1 cellular context compared by ENCODE assay signal in the genomic region with DNA sequence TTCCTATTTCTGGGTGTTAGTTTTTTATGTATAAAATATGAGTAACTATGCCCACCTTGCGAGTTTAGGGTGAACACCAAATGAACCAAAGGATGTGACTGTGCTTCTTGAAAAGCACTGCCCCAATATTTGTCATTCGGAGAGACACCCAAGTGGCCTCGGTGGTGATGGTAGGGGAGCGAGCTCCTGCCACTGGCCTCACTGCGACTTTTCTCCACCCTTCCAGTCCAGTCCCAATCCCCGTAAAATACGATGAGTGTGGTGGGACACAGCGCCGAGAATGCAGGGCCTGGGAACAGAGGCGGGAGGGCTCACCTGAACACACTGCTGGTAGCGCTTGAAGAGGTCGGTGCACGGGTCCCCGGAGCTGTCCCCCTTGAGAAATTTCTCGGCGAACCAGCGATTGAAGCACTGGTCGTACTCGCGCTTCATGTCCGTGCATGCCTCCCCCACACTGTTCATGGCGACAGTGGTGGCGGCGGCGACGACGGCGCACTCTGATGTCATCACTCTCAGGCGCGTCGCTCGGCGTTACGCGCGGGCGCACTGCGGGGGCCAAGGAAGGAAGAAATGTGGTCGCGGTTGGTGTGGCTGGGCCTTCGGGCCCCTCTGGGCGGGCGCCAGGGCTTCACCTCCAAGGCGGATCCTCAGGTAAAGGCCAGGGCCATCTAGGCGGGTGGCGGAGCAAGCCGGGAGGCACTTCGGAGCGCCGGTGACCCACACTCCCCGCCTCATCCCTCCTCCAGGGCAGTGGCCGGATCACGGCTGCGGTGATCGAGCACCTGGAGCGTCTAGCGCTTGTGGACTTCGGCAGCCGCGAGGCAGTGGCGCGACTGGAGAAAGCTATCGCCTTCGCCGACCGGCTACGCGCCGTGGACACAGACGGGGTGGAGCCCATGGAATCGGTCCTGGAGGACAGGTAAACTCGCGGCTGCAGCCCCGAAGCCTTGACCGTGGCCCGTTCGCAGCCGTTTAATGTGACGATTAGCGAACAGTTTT.
TF ChIP-seq lines count a peak whose summit lies in the region.

A gene with protein sequence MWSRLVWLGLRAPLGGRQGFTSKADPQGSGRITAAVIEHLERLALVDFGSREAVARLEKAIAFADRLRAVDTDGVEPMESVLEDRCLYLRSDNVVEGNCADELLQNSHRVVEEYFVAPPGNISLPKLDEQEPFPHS (plus strand): TSS at position 534 of the 999 bp plus-strand sequence. CDS start 37 bp downstream, at position 571.
A gene (minus strand): TSS at position 474 of the 999 bp plus-strand sequence. CDS start 12 bp downstream, at position 462.

TF ChIP-seq in HepG2, 621 proteins besides CTCF, POLR2A, EP300 and RAD21 (continued from another document and continues in another):
- TF ChIP-seq, protein P1, sequence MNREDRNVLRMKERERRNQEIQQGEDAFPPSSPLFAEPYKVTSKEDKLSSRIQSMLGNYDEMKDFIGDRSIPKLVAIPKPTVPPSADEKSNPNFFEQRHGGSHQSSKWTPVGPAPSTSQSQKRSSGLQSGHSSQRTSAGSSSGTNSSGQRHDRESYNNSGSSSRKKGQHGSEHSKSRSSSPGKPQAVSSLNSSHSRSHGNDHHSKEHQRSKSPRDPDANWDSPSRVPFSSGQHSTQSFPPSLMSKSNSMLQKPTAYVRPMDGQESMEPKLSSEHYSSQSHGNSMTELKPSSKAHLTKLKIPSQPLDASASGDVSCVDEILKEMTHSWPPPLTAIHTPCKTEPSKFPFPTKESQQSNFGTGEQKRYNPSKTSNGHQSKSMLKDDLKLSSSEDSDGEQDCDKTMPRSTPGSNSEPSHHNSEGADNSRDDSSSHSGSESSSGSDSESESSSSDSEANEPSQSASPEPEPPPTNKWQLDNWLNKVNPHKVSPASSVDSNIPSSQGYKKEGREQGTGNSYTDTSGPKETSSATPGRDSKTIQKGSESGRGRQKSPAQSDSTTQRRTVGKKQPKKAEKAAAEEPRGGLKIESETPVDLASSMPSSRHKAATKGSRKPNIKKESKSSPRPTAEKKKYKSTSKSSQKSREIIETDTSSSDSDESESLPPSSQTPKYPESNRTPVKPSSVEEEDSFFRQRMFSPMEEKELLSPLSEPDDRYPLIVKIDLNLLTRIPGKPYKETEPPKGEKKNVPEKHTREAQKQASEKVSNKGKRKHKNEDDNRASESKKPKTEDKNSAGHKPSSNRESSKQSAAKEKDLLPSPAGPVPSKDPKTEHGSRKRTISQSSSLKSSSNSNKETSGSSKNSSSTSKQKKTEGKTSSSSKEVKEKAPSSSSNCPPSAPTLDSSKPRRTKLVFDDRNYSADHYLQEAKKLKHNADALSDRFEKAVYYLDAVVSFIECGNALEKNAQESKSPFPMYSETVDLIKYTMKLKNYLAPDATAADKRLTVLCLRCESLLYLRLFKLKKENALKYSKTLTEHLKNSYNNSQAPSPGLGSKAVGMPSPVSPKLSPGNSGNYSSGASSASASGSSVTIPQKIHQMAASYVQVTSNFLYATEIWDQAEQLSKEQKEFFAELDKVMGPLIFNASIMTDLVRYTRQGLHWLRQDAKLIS (CRISPR knock-in tag; IDR thresholded peaks at IDR 0.05): peak; percentile 87; the same call in 1 of the 2 replicates
- TF ChIP-seq TEAD2 (CRISPR knock-in tag; IDR thresholded peaks at IDR 0.05) (0 out of 2 replicates have a peak, but pooled peaks have one; percentile 19), ZNF605 (CRISPR knock-in tag; IDR thresholded peaks at IDR 0.05) (peak; percentile 92), SCMH1 (CRISPR knock-in tag; IDR thresholded peaks at IDR 0.05; ENCODE audit: borderline replicate concordance) (no peak), ZNF253 (CRISPR knock-in tag; IDR thresholded peaks at IDR 0.05; ENCODE audit: borderline replicate concordance) (no peak), ZNF598 (CRISPR knock-in tag; IDR thresholded peaks at IDR 0.05; ENCODE audit: borderline replicate concordance) (peak; percentile 98), FIP1L1 (IDR thresholded peaks at IDR 0.05; ENCODE audit: borderline replicate concordance, insufficient read depth, low read depth, low read length) (no peak), CCDC6 (CRISPR knock-in tag; IDR thresholded peaks at IDR 0.05) (peak; percentile 45; the same call in 1 of the 2 replicates), ZNF670 (CRISPR knock-in tag; IDR thresholded peaks at IDR 0.05; ENCODE audit: borderline replicate concordance) (0 out of 2 replicates have a peak, but pooled peaks have one; percentile 29), ZNF251 (CRISPR knock-in tag; IDR thresholded peaks at IDR 0.05) (0 out of 2 replicates have a peak, but pooled peaks have one; percentile 83), ZNF550 (CRISPR knock-in tag; IDR thresholded peaks at IDR 0.05; ENCODE audit: borderline replicate concordance) (no peak), NKX3-1 (CRISPR knock-in tag; IDR thresholded peaks at IDR 0.05) (peak; percentile 73; the same call in 1 of the 2 replicates)
- TF ChIP-seq, protein P2, sequence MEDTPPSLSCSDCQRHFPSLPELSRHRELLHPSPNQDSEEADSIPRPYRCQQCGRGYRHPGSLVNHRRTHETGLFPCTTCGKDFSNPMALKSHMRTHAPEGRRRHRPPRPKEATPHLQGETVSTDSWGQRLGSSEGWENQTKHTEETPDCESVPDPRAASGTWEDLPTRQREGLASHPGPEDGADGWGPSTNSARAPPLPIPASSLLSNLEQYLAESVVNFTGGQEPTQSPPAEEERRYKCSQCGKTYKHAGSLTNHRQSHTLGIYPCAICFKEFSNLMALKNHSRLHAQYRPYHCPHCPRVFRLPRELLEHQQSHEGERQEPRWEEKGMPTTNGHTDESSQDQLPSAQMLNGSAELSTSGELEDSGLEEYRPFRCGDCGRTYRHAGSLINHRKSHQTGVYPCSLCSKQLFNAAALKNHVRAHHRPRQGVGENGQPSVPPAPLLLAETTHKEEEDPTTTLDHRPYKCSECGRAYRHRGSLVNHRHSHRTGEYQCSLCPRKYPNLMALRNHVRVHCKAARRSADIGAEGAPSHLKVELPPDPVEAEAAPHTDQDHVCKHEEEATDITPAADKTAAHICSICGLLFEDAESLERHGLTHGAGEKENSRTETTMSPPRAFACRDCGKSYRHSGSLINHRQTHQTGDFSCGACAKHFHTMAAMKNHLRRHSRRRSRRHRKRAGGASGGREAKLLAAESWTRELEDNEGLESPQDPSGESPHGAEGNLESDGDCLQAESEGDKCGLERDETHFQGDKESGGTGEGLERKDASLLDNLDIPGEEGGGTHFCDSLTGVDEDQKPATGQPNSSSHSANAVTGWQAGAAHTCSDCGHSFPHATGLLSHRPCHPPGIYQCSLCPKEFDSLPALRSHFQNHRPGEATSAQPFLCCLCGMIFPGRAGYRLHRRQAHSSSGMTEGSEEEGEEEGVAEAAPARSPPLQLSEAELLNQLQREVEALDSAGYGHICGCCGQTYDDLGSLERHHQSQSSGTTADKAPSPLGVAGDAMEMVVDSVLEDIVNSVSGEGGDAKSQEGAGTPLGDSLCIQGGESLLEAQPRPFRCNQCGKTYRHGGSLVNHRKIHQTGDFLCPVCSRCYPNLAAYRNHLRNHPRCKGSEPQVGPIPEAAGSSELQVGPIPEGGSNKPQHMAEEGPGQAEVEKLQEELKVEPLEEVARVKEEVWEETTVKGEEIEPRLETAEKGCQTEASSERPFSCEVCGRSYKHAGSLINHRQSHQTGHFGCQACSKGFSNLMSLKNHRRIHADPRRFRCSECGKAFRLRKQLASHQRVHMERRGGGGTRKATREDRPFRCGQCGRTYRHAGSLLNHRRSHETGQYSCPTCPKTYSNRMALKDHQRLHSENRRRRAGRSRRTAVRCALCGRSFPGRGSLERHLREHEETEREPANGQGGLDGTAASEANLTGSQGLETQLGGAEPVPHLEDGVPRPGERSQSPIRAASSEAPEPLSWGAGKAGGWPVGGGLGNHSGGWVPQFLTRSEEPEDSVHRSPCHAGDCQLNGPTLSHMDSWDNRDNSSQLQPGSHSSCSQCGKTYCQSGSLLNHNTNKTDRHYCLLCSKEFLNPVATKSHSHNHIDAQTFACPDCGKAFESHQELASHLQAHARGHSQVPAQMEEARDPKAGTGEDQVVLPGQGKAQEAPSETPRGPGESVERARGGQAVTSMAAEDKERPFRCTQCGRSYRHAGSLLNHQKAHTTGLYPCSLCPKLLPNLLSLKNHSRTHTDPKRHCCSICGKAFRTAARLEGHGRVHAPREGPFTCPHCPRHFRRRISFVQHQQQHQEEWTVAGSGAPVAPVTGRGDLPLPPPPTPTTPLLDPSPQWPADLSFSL (CRISPR knock-in tag; IDR thresholded peaks at IDR 0.05): no peak; the same call in 1 of the 2 replicates
- TF ChIP-seq, protein P3, sequence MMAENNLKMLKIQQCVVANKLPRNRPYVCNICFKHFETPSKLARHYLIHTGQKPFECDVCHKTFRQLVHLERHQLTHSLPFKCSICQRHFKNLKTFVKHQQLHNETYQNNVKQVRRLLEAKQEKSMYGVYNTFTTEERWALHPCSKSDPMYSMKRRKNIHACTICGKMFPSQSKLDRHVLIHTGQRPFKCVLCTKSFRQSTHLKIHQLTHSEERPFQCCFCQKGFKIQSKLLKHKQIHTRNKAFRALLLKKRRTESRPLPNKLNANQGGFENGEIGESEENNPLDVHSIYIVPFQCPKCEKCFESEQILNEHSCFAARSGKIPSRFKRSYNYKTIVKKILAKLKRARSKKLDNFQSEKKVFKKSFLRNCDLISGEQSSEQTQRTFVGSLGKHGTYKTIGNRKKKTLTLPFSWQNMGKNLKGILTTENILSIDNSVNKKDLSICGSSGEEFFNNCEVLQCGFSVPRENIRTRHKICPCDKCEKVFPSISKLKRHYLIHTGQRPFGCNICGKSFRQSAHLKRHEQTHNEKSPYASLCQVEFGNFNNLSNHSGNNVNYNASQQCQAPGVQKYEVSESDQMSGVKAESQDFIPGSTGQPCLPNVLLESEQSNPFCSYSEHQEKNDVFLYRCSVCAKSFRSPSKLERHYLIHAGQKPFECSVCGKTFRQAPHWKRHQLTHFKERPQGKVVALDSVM (CRISPR knock-in tag; IDR thresholded peaks at IDR 0.05): peak; percentile 50; the same call in 1 of the 2 replicates
- TF ChIP-seq, protein P4, sequence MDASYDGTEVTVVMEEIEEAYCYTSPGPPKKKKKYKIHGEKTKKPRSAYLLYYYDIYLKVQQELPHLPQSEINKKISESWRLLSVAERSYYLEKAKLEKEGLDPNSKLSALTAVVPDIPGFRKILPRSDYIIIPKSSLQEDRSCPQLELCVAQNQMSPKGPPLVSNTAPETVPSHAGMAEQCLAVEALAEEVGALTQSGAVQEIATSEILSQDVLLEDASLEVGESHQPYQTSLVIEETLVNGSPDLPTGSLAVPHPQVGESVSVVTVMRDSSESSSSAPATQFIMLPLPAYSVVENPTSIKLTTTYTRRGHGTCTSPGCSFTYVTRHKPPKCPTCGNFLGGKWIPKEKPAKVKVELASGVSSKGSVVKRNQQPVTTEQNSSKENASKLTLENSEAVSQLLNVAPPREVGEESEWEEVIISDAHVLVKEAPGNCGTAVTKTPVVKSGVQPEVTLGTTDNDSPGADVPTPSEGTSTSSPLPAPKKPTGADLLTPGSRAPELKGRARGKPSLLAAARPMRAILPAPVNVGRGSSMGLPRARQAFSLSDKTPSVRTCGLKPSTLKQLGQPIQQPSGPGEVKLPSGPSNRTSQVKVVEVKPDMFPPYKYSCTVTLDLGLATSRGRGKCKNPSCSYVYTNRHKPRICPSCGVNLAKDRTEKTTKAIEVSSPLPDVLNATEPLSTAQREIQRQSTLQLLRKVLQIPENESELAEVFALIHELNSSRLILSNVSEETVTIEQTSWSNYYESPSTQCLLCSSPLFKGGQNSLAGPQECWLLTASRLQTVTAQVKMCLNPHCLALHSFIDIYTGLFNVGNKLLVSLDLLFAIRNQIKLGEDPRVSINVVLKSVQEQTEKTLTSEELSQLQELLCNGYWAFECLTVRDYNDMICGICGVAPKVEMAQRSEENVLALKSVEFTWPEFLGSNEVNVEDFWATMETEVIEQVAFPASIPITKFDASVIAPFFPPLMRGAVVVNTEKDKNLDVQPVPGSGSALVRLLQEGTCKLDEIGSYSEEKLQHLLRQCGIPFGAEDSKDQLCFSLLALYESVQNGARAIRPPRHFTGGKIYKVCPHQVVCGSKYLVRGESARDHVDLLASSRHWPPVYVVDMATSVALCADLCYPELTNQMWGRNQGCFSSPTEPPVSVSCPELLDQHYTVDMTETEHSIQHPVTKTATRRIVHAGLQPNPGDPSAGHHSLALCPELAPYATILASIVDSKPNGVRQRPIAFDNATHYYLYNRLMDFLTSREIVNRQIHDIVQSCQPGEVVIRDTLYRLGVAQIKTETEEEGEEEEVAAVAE (CRISPR knock-in tag; IDR thresholded peaks at IDR 0.05; ENCODE audit: borderline replicate concordance): peak; percentile 88
- TF ChIP-seq, protein P5, sequence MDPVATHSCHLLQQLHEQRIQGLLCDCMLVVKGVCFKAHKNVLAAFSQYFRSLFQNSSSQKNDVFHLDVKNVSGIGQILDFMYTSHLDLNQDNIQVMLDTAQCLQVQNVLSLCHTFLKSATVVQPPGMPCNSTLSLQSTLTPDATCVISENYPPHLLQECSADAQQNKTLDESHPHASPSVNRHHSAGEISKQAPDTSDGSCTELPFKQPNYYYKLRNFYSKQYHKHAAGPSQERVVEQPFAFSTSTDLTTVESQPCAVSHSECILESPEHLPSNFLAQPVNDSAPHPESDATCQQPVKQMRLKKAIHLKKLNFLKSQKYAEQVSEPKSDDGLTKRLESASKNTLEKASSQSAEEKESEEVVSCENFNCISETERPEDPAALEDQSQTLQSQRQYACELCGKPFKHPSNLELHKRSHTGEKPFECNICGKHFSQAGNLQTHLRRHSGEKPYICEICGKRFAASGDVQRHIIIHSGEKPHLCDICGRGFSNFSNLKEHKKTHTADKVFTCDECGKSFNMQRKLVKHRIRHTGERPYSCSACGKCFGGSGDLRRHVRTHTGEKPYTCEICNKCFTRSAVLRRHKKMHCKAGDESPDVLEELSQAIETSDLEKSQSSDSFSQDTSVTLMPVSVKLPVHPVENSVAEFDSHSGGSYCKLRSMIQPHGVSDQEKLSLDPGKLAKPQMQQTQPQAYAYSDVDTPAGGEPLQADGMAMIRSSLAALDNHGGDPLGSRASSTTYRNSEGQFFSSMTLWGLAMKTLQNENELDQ (CRISPR knock-in tag; IDR thresholded peaks at IDR 0.05; ENCODE audit: borderline replicate concordance): peak; percentile 62; the same call in 1 of the 2 replicates
- TF ChIP-seq, protein P6, sequence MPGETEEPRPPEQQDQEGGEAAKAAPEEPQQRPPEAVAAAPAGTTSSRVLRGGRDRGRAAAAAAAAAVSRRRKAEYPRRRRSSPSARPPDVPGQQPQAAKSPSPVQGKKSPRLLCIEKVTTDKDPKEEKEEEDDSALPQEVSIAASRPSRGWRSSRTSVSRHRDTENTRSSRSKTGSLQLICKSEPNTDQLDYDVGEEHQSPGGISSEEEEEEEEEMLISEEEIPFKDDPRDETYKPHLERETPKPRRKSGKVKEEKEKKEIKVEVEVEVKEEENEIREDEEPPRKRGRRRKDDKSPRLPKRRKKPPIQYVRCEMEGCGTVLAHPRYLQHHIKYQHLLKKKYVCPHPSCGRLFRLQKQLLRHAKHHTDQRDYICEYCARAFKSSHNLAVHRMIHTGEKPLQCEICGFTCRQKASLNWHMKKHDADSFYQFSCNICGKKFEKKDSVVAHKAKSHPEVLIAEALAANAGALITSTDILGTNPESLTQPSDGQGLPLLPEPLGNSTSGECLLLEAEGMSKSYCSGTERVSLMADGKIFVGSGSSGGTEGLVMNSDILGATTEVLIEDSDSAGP (CRISPR knock-in tag; IDR thresholded peaks at IDR 0.05; ENCODE audit: borderline replicate concordance): peak; percentile 94; the same call in 1 of the 2 replicates
- TF ChIP-seq, protein P7, sequence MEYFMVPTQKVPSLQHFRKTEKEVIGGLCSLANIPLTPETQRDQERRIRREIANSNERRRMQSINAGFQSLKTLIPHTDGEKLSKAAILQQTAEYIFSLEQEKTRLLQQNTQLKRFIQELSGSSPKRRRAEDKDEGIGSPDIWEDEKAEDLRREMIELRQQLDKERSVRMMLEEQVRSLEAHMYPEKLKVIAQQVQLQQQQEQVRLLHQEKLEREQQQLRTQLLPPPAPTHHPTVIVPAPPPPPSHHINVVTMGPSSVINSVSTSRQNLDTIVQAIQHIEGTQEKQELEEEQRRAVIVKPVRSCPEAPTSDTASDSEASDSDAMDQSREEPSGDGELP (IDR thresholded peaks at IDR 0.05; ENCODE audit: borderline replicate concordance, low read depth): peak; percentile 34; the same call in 1 of the 2 replicates
